In the genomic region with DNA sequence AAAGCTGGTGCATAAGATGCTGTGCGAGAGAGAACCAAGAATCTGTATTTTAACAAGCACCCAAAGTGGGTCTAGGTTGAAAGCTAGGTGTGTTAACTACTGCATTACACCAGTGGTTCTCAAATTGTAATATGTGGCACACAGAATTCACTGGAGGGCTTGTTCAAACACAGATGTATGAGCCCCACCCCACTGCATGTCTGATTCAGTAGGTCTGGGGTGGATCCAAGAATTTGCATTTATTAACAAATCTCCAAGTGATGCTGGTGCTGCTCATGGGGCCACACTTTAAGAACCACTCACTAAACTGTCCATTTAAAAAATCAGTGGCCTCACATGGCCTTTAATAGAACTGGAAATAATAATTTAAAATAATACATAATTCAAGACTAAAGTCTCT, we compare ENCODE assay signal across 23 cellular contexts. TPM values are rescaled to one million over a fixed set of nuclear protein-coding genes. Genes with fewer than 3 reads are reported as not detected.
DNase-seq lines count a peak whose midpoint lies in the region; ATAC-seq and TF ChIP-seq lines count a peak whose summit lies in the region.
"Had no signal": no experiment of that assay in that cellular context is flagged by ENCODE, and none has a peak within 500 bp of the region (broad histone marks: within the 10 kb centered on the region; RNA-seq: fewer than 3 reads in every experiment).

No MANE protein-coding gene starts in this region.

- peak overlapping the region; percentile 24 for H3K27ac ChIP-seq in angular gyrus (ENCODE audit: low read depth, low read length)
- H3K27ac ChIP-seq in substantia nigra (ENCODE audit: low read depth, low read length, poor library complexity, severe bottlenecking), result peak overlapping the region; percentile 82
- H3K27ac ChIP-seq in uterus, result no peak overlapping the region
- no peak overlapping the region for H3K27ac ChIP-seq in left lung
- H3K27ac ChIP-seq: neutrophil, psoas muscle, VCaP had no signal

- H3K4me1 ChIP-seq in uterus (no peaks in the 10 kb centered on the region), left lung (peaks cover 10 to 17% of the 10 kb centered on the region in 2 donors)
- H3K4me1 ChIP-seq: psoas muscle had no signal

- no peaks in the 10 kb centered on the region for H3K9me3 ChIP-seq in uterus
- no peaks in the 10 kb centered on the region for H3K9me3 ChIP-seq in left lung
- H3K9me3 ChIP-seq: neutrophil, psoas muscle had no signal

- intact Hi-C loops in uterus (cut with DNase I; ENCODE audit: low total_unique reads) (no loop called here), left lung (cut with DNase I) (no loop called here)

- H3K36me3 ChIP-seq in uterus (no peaks in the 10 kb centered on the region), left lung (no peaks in the 10 kb centered on the region)
- H3K36me3 ChIP-seq: BLaER1 treated with 17β-estradiol and CSF1 and Interleukin-3, amounts not matched to agents 10 nM and 100 nM; neutrophil had no signal

- TF ChIP-seq POLR2A in uterus (IDR thresholded peaks at IDR 0.05), result no peak

- H3K27me3 ChIP-seq in uterus (no peaks in the 10 kb centered on the region), left lung (no peaks in the 10 kb centered on the region)

- DNase-seq in GM04504 (ENCODE audit: low read depth) (peak; percentile 26), fibroblast of the aortic adventitia (ENCODE audit: low read depth) (peak; percentile 68), substantia nigra (lab: John Stamatoyannopoulos, UW) (no peak), uterus (no peak), activated gamma-delta T cell (lab: John Stamatoyannopoulos, UW) (no peak), left lung (no peak)
- DNase-seq: activated CD4-positive, alpha-beta T cell treated with anti-CD3 and anti-CD28 coated beads, Interleukin-2, amount 10 ng/mL, durations not matched to agents 24 days and 14 days; activated CD8-positive, alpha-beta memory T cell treated with anti-CD3 and anti-CD28 coated beads, Interleukin-2, amount 10 ng/mL, durations not matched to agents 7 days and 5 days; Calu3; effector memory CD8-positive, alpha-beta T cell; KBM-7; NCI-H1694; psoas muscle had no signal

- TF ChIP-seq CTCF in fibroblast of the aortic adventitia (IDR thresholded peaks at IDR 0.05; ENCODE audit: insufficient read depth, low read length) (no peak), uterus (IDR thresholded peaks at IDR 0.05) (no peak), left lung (IDR thresholded peaks at IDR 0.05) (no peak)

- ATAC-seq in HG02759 (IDR thresholded peaks at IDR 0.05; ENCODE audit: unreplicated experiment) (no peak), left lung (no peak)
- ATAC-seq: activated CD8-positive, alpha-beta memory T cell treated with anti-CD3 and anti-CD28 coated beads, Interleukin-2, amount 10 ng/mL, durations not matched to agents 7 days and 5 days; activated naive CD4-positive, alpha-beta T cell treated with anti-CD3 and anti-CD28 coated beads, Interleukin-2, amount 50 U/mL, for 72 hours; effector memory CD8-positive, alpha-beta T cell; HCT116; psoas muscle; SK-N-SH treated with all-trans-retinoic acid at 6 μM for 48 hours had no signal

- H3K4me3 ChIP-seq in fibroblast of the aortic adventitia (ENCODE audit: low read depth, low read length), result no peak overlapping the region
- H3K4me3 ChIP-seq in uterus, result no peak overlapping the region
- no peak overlapping the region for H3K4me3 ChIP-seq in left lung
- H3K4me3 ChIP-seq: BLaER1 treated with 17β-estradiol and CSF1 and Interleukin-3, amounts not matched to agents 10 nM and 100 nM; lung; psoas muscle had no signal

RNA-seq across cellular contexts. Expression of gene LPAR1, which starts 40.4 kb away (rescaled TPM):
- 39.2 and 265 TPM in 2 replicates for total RNA-seq in fibroblast of the aortic adventitia (ENCODE audit: low replicate concordance)
- 10 to 100 TPM; 12.3 to 68.0 (median 51.0) TPM for total RNA-seq in uterus
- 10 to 100 TPM; 23.3 to 40.5 TPM for total RNA-seq in left lung
- total RNA-seq: activated CD4-positive, alpha-beta T cell treated with anti-CD3 and anti-CD28 coated beads, Interleukin-2, amount 10 ng/mL, durations not matched to agents 24 days and 14 days; activated CD8-positive, alpha-beta memory T cell treated with anti-CD3 and anti-CD28 coated beads, Interleukin-2, amount 10 ng/mL, durations not matched to agents 7 days and 5 days; activated naive CD4-positive, alpha-beta T cell treated with anti-CD3 and anti-CD28 coated beads, Interleukin-2, amount 50 U/mL, for 72 hours; HT-29 had no signal

Comparison
In these comparisons a context has a peak if more than half of its experiments do, and no peak if none do; other contexts are left out.
1. DNase-seq: peak in GM04504 (single experiment) and fibroblast of the aortic adventitia (single experiment); none in substantia nigra (0 of 49), uterus (0 of 2), activated gamma-delta T cell (single experiment) and left lung (0 of 2).
2. H3K27ac ChIP-seq: peak in angular gyrus (single experiment) and substantia nigra (single experiment); none in uterus (0 of 2) and left lung (0 of 2).